In the genomic region with DNA sequence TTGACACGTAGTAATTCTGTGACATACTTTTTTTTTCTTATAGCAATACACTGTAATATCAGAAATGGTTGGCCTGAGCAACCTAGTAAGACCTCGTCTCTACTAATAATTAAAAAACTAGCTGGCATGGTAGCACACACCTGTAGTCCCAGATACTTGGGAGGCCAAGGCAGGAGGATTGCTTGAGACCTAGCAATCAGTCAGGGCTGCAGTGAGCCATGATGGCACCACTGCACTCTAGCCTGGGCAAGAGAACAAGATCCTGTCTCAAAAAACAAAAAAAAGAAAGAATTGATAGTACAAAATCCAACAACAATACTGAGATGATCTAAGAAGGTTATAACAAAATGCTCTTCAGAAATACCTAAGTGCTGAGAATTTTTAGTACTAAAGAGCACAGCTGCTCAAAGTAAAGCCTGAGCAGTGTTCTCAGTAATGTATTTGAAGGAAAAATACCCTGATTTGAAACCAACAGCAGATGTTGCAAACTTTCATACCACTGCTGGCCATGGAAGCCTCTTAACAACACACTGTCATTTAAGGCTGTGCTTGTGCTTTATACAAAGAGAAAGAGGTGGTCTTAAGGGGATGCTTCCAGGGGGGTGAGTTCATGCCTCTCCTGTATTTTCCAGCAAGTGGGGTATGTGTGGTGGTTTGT, we compare ENCODE assay signal across 19 cellular contexts.
A peak's percentile ranks its signal among the peaks of the same experiment; 100 is the strongest.
DNase-seq lines count a peak whose midpoint lies in the region; ATAC-seq and TF ChIP-seq lines count a peak whose summit lies in the region.
"Had no signal": no experiment of that assay in that cellular context is flagged by ENCODE, and none has a peak within 500 bp of the region (broad histone marks: within the 10 kb centered on the region; RNA-seq: fewer than 3 reads in every experiment).

No MANE protein-coding gene starts in this region.

- intact Hi-C loops in gastrocnemius medialis (cut with DNase I; ENCODE audit: low total_unique reads), result loop anchor here (5.0 kb wide), 2 partner anchors 190 to 235 kb away; no protein-coding TSS in a partner anchor

- H3K27me3 ChIP-seq in gastrocnemius medialis (no peaks in the 10 kb centered on the region), HAP-1 (ENCODE audit: low read depth) (no peaks in the 10 kb centered on the region)
- H3K27me3 ChIP-seq: upper lobe of left lung had no signal

- H3K9me3 ChIP-seq in gastrocnemius medialis, result no peaks in the 10 kb centered on the region
- H3K9me3 ChIP-seq in HAP-1, result no peaks in the 10 kb centered on the region
- H3K9me3 ChIP-seq: upper lobe of left lung had no signal

- ATAC-seq in HG02571 (IDR thresholded peaks at IDR 0.05; ENCODE audit: unreplicated experiment) (peak; percentile 77), HG03280 (IDR thresholded peaks at IDR 0.05; ENCODE audit: unreplicated experiment) (peak; percentile 85), gastrocnemius medialis (no peak)
- ATAC-seq: HepG2 had no signal

- in situ Hi-C loops in gastrocnemius medialis (cut with MboI; ENCODE audit: low sequenced_read_pairs in 4 of 4) (loop anchor here in 2 of 4 donors (25.0 kb wide), 2 partner anchors 410 to 790 kb away; no protein-coding TSS in a partner anchor), HAP-1 (cut with MboI; ENCODE audit: low sequenced_read_pairs) (loop anchor here (25.0 kb wide), 1 partner anchor 410 kb away; no protein-coding TSS in a partner anchor)

- DNase-seq in NCI-H1092 treated with DMSO at 0.1 percent for 48 hours (lab: John Stamatoyannopoulos, UW) (peak; percentile 2), NCI-H1092 (lab: John Stamatoyannopoulos, UW) (no peak), gastrocnemius medialis (no peak), NCI-H2171 treated with DMSO at 0.1 percent for 48 hours (lab: John Stamatoyannopoulos, UW) (no peak), cerebellar cortex (ENCODE audit: low spot score) (no peak), HAP-1 (ENCODE audit: low spot score in 2 of 2) (no peak)
- DNase-seq: activated CD4-positive, alpha-beta T cell treated with anti-CD3 and anti-CD28 coated beads, Interleukin-2, amount 50 U/mL, for 48 hours; activated T-cell treated with anti-CD3 and anti-CD28 coated beads, Interleukin-2, amount 50 U/mL, for 24 hours; DMS153; HFFc6; kidney; NCI-H2107; stimulated activated naive CD4-positive, alpha-beta T cell treated with Interleukin-2 at 50 U/mL for 16 hours; upper lobe of left lung had no signal

- no peak for TF ChIP-seq POLR2A in gastrocnemius medialis (IDR thresholded peaks at IDR 0.05)

- H3K36me3 ChIP-seq in gastrocnemius medialis (peaks cover 0 to 13% of the 10 kb centered on the region in 2 donors), HAP-1 (replicated peaks) (no peaks in the 10 kb centered on the region)
- H3K36me3 ChIP-seq: upper lobe of left lung had no signal

- peak overlapping the region; percentile 44 to 76 (median 49) for H3K27ac ChIP-seq in gastrocnemius medialis
- H3K27ac ChIP-seq: 22Rv1, C4-2B, upper lobe of left lung had no signal

- H3K4me3 ChIP-seq in gastrocnemius medialis (no peak overlapping the region), HAP-1 (no peak overlapping the region)
- H3K4me3 ChIP-seq: upper lobe of left lung had no signal

- no peak for TF ChIP-seq CTCF in gastrocnemius medialis (IDR thresholded peaks at IDR 0.05 in 4 of 5, conservative IDR thresholded peaks at IDR 0.05 in 1 of 5)

- H3K4me1 ChIP-seq in gastrocnemius medialis (peaks cover 40% of the 10 kb centered on the region in 2 donors), HAP-1 (peaks cover 9% of the 10 kb centered on the region)

Comparison
In these comparisons a context has a peak if more than half of its experiments do, and no peak if none do; other contexts are left out.
1. ATAC-seq: peak in HG02571 (single experiment) and HG03280 (single experiment); none in gastrocnemius medialis (0 of 2).